24 cellular contexts compared by ENCODE assay signal in the genomic region with DNA sequence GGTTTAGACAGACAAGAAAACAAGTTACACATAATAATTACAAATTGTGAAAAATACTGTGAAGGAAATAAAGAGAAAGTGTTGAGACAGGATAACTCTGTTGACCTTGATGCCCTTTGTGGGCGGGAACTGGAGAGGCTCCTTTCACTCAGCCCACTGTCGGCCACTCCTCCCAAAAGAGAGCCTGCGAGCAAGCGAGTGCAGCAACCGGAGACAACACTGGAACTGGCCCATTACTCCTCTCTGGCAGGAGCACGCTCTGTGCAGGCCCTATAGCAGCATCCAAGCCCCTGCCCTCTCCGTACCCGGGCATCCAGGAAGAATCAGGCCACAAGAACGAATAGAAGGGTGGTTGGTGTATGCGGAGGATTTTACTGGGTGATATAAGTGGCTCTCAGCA.
"Had no signal": no experiment of that assay in that cellular context is flagged by ENCODE, and none has a peak within 500 bp of the region (broad histone marks: within the 10 kb centered on the region; RNA-seq: fewer than 3 reads in every experiment).

No MANE protein-coding gene starts in this region.

- FAIRE-seq: RCC 7860 had no signal

- H3K4me3 ChIP-seq: cardiac muscle cell, MG63 had no signal

- DNase-seq: activated CD4-positive, alpha-beta memory T cell treated with anti-CD3 and anti-CD28 coated beads for 36 hours; activated CD4-positive, alpha-beta T cell treated with anti-CD3 and anti-CD28 coated beads for 48 hours; activated CD4-positive, CD25-positive, alpha-beta regulatory T cell treated with anti-CD3 and anti-CD28 coated beads, Interleukin-2, amount 50 U/mL, for 72 hours; activated CD8-positive, alpha-beta memory T cell treated with anti-CD3 and anti-CD28 coated beads for 24 hours; activated gamma-delta T cell treated with Interleukin-2 at 50 U/mL for 16 hours; activated naive CD4-positive, alpha-beta T cell treated with anti-CD3 and anti-CD28 coated beads, Interleukin-2, amount 10 ng/mL, durations not matched to agents 7 days and 5 days; activated naive CD8-positive, alpha-beta T cell treated with anti-CD3 and anti-CD28 coated beads for 36 hours; activated T-cell treated with anti-CD3 and anti-CD28 coated beads for 4 hours; activated T-cell treated with anti-CD3 and anti-CD28 coated beads, Interleukin-2, amount 50 U/mL, for 48 hours; brain microvascular endothelial cell; MG63; MV-4-11; NCI-H1092 treated with DMSO at 0.1 percent for 48 hours; NCI-H1417 treated with DMSO at 0.1 percent for 48 hours; NCI-H1694; NCI-H2029; NCI-H510A treated with DMSO at 0.1 percent for 48 hours; NCI-H69; PC-3; SHP77 treated with DMSO at 0.1 percent for 48 hours had no signal

- H3K27me3 Mint-ChIP-seq: activated CD4-positive, alpha-beta memory T cell treated with anti-CD3 and anti-CD28 coated beads for 36 hours; activated naive CD4-positive, alpha-beta T cell treated with anti-CD3 and anti-CD28 coated beads, Interleukin-2, amount 10 ng/mL, durations not matched to agents 7 days and 5 days; activated naive CD8-positive, alpha-beta T cell treated with anti-CD3 and anti-CD28 coated beads for 36 hours had no signal

- H3K27ac Mint-ChIP-seq: activated CD4-positive, alpha-beta memory T cell treated with anti-CD3 and anti-CD28 coated beads for 36 hours; activated naive CD4-positive, alpha-beta T cell treated with anti-CD3 and anti-CD28 coated beads, Interleukin-2, amount 10 ng/mL, durations not matched to agents 7 days and 5 days; activated naive CD8-positive, alpha-beta T cell treated with anti-CD3 and anti-CD28 coated beads for 36 hours; activated T-helper 2 cell treated with anti-CD3 and anti-CD28 coated beads, Interferon-gamma antibody, Interleukin-2, Interleukin-4, amounts not matched to agents 10 μg/mL and 5 μg/mL and 100 μg/mL, durations not matched to agents 14 hours and 24 hours and 36 hours; T-helper 1 cell treated with Interleukin-12 subunit alpha and Interleukin-12 subunit beta and Interleukin-4 antibody, amounts not matched to agents 30 μg/mL and 1 μg/mL, for 36 hours had no signal

- H3K4me3 Mint-ChIP-seq: activated CD4-positive, alpha-beta memory T cell treated with anti-CD3 and anti-CD28 coated beads for 36 hours; activated naive CD4-positive, alpha-beta T cell treated with anti-CD3 and anti-CD28 coated beads, Interleukin-2, amount 10 ng/mL, durations not matched to agents 7 days and 5 days; activated naive CD8-positive, alpha-beta T cell treated with anti-CD3 and anti-CD28 coated beads for 36 hours; T-helper 1 cell treated with Interleukin-12 subunit alpha and Interleukin-12 subunit beta and Interleukin-4 antibody, amounts not matched to agents 30 μg/mL and 1 μg/mL, for 36 hours had no signal

- ATAC-seq: PC-3 had no signal

- H3K4me1 Mint-ChIP-seq: activated naive CD4-positive, alpha-beta T cell treated with anti-CD3 and anti-CD28 coated beads, Interleukin-2, amount 10 ng/mL, durations not matched to agents 7 days and 5 days; activated naive CD8-positive, alpha-beta T cell treated with anti-CD3 and anti-CD28 coated beads for 36 hours had no signal

- H3K9me3 Mint-ChIP-seq: activated CD4-positive, alpha-beta memory T cell treated with anti-CD3 and anti-CD28 coated beads for 36 hours; activated naive CD4-positive, alpha-beta T cell treated with anti-CD3 and anti-CD28 coated beads, Interleukin-2, amount 10 ng/mL, durations not matched to agents 7 days and 5 days; activated naive CD8-positive, alpha-beta T cell treated with anti-CD3 and anti-CD28 coated beads for 36 hours; activated T-helper 2 cell treated with anti-CD3 and anti-CD28 coated beads, Interferon-gamma antibody, Interleukin-2, Interleukin-4, amounts not matched to agents 10 μg/mL and 5 μg/mL and 100 μg/mL, durations not matched to agents 14 hours and 24 hours and 36 hours; T-helper 1 cell treated with Interleukin-12 subunit alpha and Interleukin-12 subunit beta and Interleukin-4 antibody, amounts not matched to agents 30 μg/mL and 1 μg/mL, for 36 hours had no signal

- H3K27me3 ChIP-seq: brain microvascular endothelial cell, cardiac muscle cell, MG63 had no signal

- H3K36me3 ChIP-seq: brain microvascular endothelial cell, cardiac muscle cell, MG63 had no signal

- H3K27ac ChIP-seq: brain microvascular endothelial cell, cardiac muscle cell had no signal

- H3K36me3 Mint-ChIP-seq: activated CD4-positive, alpha-beta memory T cell treated with anti-CD3 and anti-CD28 coated beads for 36 hours; activated naive CD4-positive, alpha-beta T cell treated with anti-CD3 and anti-CD28 coated beads, Interleukin-2, amount 10 ng/mL, durations not matched to agents 7 days and 5 days; activated naive CD8-positive, alpha-beta T cell treated with anti-CD3 and anti-CD28 coated beads for 36 hours had no signal

- H3K9me3 ChIP-seq: MG63 had no signal
